10 cellular contexts compared by ENCODE assay signal in genomic region chrX:65707153-65707552, GRCh38. TPM values are rescaled to one million over a fixed set of nuclear protein-coding genes. Genes with fewer than 3 reads are reported as not detected.
DNase-seq lines count a peak whose midpoint lies in the region; ATAC-seq and TF ChIP-seq lines count a peak whose summit lies in the region.
"Had no signal": no experiment of that assay in that cellular context is flagged by ENCODE, and none has a peak within 500 bp of the region (broad histone marks: within the 10 kb centered on the region; RNA-seq: fewer than 3 reads in every experiment).

No MANE protein-coding gene starts in this region.

- H3K4me1 ChIP-seq in fibroblast of lung (ENCODE audit: control insufficient read depth, extremely low read depth, insufficient read depth, low read length) = peaks cover 20% of the 10 kb centered on the region

- peak overlapping the region; percentile 65 to 73 for H3K4me3 Mint-ChIP-seq in stimulated activated naive CD8-positive, alpha-beta T cell treated with anti-CD3 and anti-CD28 coated beads, Interleukin-15, amount 100 ng/mL, for 72 hours
- H3K4me3 Mint-ChIP-seq: WTC11 had no signal

- H3K79me2 ChIP-seq in fibroblast of lung (ENCODE audit: control insufficient read depth, insufficient read depth, low read length) = peaks cover 66% of the 10 kb centered on the region

- H3K27me3 Mint-ChIP-seq in stimulated activated naive CD8-positive, alpha-beta T cell treated with anti-CD3 and anti-CD28 coated beads, Interleukin-15, amount 100 ng/mL, for 72 hours = no peaks in the 10 kb centered on the region

- peak overlapping the region; percentile 85 for H3K27ac ChIP-seq in fibroblast of lung (ENCODE audit: insufficient read depth, low read length)

- H3K4me1 Mint-ChIP-seq in stimulated activated naive CD8-positive, alpha-beta T cell treated with anti-CD3 and anti-CD28 coated beads, Interleukin-15, amount 100 ng/mL, for 72 hours = peaks cover 63% of the 10 kb centered on the region

- ATAC-seq in HG02759 (IDR thresholded peaks at IDR 0.05; ENCODE audit: unreplicated experiment) = peak; percentile 18
- no peak for ATAC-seq in stimulated activated naive CD8-positive, alpha-beta T cell treated with anti-CD3 and anti-CD28 coated beads, Interleukin-15, amount 100 ng/mL, for 72 hours
- no peak for ATAC-seq in HG02571 (IDR thresholded peaks at IDR 0.05; ENCODE audit: unreplicated experiment)
- ATAC-seq in GM19455 (IDR thresholded peaks at IDR 0.05; ENCODE audit: unreplicated experiment) = no peak
- ATAC-seq: WTC11 had no signal

- H3K4me2 ChIP-seq in fibroblast of lung (ENCODE audit: extremely low read depth, insufficient read depth, low read length) = peak overlapping the region; percentile 45

- DNase-seq in SW480 (ENCODE audit: low spot score) (peak; percentile 59), fibroblast of lung (ENCODE audit: low read depth in 2 of 2) (no peak), GM20000 (ENCODE audit: low spot score) (no peak)
- no peak for DNase-seq in stimulated activated naive CD8-positive, alpha-beta T cell treated with anti-CD3 and anti-CD28 coated beads, Interleukin-15, amount 100 ng/mL, for 72 hours
- DNase-seq: cortex of kidney, NCI-H524 had no signal

- H4K20me1 ChIP-seq in fibroblast of lung (ENCODE audit: control insufficient read depth, extremely low read depth, insufficient read depth, low read length) = peaks cover 2% of the 10 kb centered on the region

- H3K27ac Mint-ChIP-seq in stimulated activated naive CD8-positive, alpha-beta T cell treated with anti-CD3 and anti-CD28 coated beads, Interleukin-15, amount 100 ng/mL, for 72 hours = peak overlapping the region; percentile 34 to 94
- H3K27ac Mint-ChIP-seq: WTC11 had no signal

- no peak for TF ChIP-seq CTCF in fibroblast of lung (conservative IDR thresholded peaks at IDR 0.05 in 1 of 2, IDR thresholded peaks at IDR 0.05 in 1 of 2; ENCODE audit: low read depth in 1 of 2, low read length in 2 of 2)
- no peak for TF ChIP-seq CTCF in GM20000 (IDR thresholded peaks at IDR 0.05; ENCODE audit: extremely low read depth, missing control alignments)

- H3K9ac ChIP-seq in fibroblast of lung (ENCODE audit: insufficient read depth, low read length) = no peak overlapping the region

- H3K4me3 ChIP-seq in fibroblast of lung (replicated peaks in 1 of 4; ENCODE audit: control extremely low read depth in 1 of 4, insufficient read depth in 1 of 4, low read depth in 3 of 4, low read length in 4 of 4) = no peak overlapping the region

- no peaks in the 10 kb centered on the region for H3K9me3 ChIP-seq in fibroblast of lung (ENCODE audit: control insufficient read depth, insufficient read depth, low read depth, low read length)

- H3K36me3 ChIP-seq in fibroblast of lung (ENCODE audit: control insufficient read depth, insufficient read depth, low read length) = peaks cover 2% of the 10 kb centered on the region

- no peaks in the 10 kb centered on the region for H3K9me3 Mint-ChIP-seq in stimulated activated naive CD8-positive, alpha-beta T cell treated with anti-CD3 and anti-CD28 coated beads, Interleukin-15, amount 100 ng/mL, for 72 hours
- H3K9me3 Mint-ChIP-seq: WTC11 had no signal

- no peaks in the 10 kb centered on the region for H3K27me3 ChIP-seq in fibroblast of lung (ENCODE audit: control insufficient read depth, insufficient read depth, low read length)

- H2AFZ ChIP-seq in fibroblast of lung (ENCODE audit: low read length) = no peak overlapping the region

RNA-seq across cellular contexts. Expression of gene MSN, which starts 39.7 kb away (rescaled TPM):
- total RNA-seq in fibroblast of lung = 107 and 148 TPM in 2 replicates
- polyA plus RNA-seq in fibroblast of lung = 488 and 590 TPM in 2 replicates
- 379 and 414 TPM in 2 replicates for polyA plus RNA-seq in fibroblast of lung (2012)
- 582 and 606 TPM in 2 replicates for polyA minus RNA-seq in fibroblast of lung (ENCODE audit: low replicate concordance)
